17 cellular contexts compared by ENCODE assay signal in the genomic region with DNA sequence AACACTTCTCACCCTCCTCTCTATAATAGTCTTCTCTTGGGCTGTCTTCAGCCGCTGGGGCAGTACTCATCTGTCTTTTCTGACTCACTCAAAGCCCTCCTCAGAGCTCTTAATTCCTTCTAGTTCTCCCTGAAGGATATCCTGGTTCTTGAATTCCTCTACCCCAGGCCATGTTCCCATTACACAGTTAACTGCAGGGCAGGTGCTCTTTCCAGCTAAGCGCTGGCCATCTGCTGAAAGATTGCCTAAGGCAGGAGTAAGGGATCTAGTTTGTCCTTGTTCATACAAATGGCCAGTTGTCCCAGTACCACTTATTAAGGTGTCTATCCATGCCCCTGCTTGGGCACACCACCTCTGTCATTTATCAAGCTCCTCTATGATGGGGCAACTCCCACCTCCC. TPM values are rescaled to one million over a fixed set of nuclear protein-coding genes. Genes with fewer than 3 reads are reported as not detected.
A peak's percentile ranks its signal among the peaks of the same experiment; 100 is the strongest.
DNase-seq lines count a peak whose midpoint lies in the region; ATAC-seq lines count a peak whose summit lies in the region.
"Had no signal": no experiment of that assay in that cellular context is flagged by ENCODE, and none has a peak within 500 bp of the region (broad histone marks: within the 10 kb centered on the region; RNA-seq: fewer than 3 reads in every experiment).

No MANE protein-coding gene starts in this region.

- H2BK120ac ChIP-seq in trophoblast cell (ENCODE audit: insufficient read depth, low read length, poor library complexity), result no peak overlapping the region

- POLR2A ChIA-PET in CD4-positive, alpha-beta memory T cell (lab: Charles Lee; ENCODE audit: partially characterized antibody), result interaction anchor here (1.2 to 51.9 kb wide), 4 partner anchors 5 to 49 kb away, joined by 3 to 5737 read pairs (median 1003); partner anchors contain the start of genes B2M, PATL2, SPG11 and TRIM69

- H3K79me1 ChIP-seq in trophoblast cell (ENCODE audit: low read length), result no peaks in the 10 kb centered on the region

- no peak overlapping the region for H3K4me3 ChIP-seq in CD4-positive, alpha-beta memory T cell (ENCODE audit: low read length in 2 of 2)
- no peak overlapping the region for H3K4me3 ChIP-seq in trophoblast cell (ENCODE audit: low read depth, low read length)
- H3K4me3 ChIP-seq: PC-9 had no signal

- H3K9me3 Mint-ChIP-seq in T-helper 1 cell treated with Interleukin-12 subunit alpha and Interleukin-12 subunit beta and Interleukin-4 antibody, amounts not matched to agents 30 μg/mL and 1 μg/mL, for 36 hours, result no peaks in the 10 kb centered on the region
- H3K9me3 Mint-ChIP-seq in CD4-positive, alpha-beta memory T cell, result peaks cover 0 to 4% (median 1%) of the 10 kb centered on the region in 8 donors
- H3K9me3 Mint-ChIP-seq in central memory CD8-positive, alpha-beta T cell, result no peaks in the 10 kb centered on the region

- DNase-seq in T-helper 1 cell (no peak), trophoblast cell (peak; percentile 62 to 73), HK-2 (ENCODE audit: unreplicated experiment) (no peak), SKM-1 (lab: John Stamatoyannopoulos, UW; ENCODE audit: unreplicated experiment) (no peak)
- no peak for DNase-seq in CD4-positive, alpha-beta memory T cell
- no peak for DNase-seq in central memory CD8-positive, alpha-beta T cell (ENCODE audit: low spot score in 2 of 2)
- DNase-seq: 8988T, GF-D8, GOT3, KBM-7, MV-4-11, NCI-H1436, NCI-H2081, NCI-H510A treated with DMSO at 0.1 percent for 48 hours, PC-9 had no signal

- no peak overlapping the region for H3K14ac ChIP-seq in trophoblast cell (ENCODE audit: low read length)

- peaks cover 22% of the 10 kb centered on the region for H3K36me3 Mint-ChIP-seq in T-helper 1 cell treated with Interleukin-12 subunit alpha and Interleukin-12 subunit beta and Interleukin-4 antibody, amounts not matched to agents 30 μg/mL and 1 μg/mL, for 36 hours (ENCODE audit: low read depth)
- peaks cover 11 to 12% of the 10 kb centered on the region in 2 donors for H3K36me3 Mint-ChIP-seq in CD4-positive, alpha-beta memory T cell
- peaks cover 9% of the 10 kb centered on the region for H3K36me3 Mint-ChIP-seq in central memory CD8-positive, alpha-beta T cell (ENCODE audit: insufficient read depth)

- peaks cover 100% of the 10 kb centered on the region for H3K4me1 ChIP-seq in CD4-positive, alpha-beta memory T cell (ENCODE audit: insufficient read depth, low read length)
- H3K4me1 ChIP-seq in trophoblast cell (ENCODE audit: control insufficient read depth in 1 of 2, insufficient read depth in 2 of 2, low read length in 2 of 2), result peaks cover 2 to 6% of the 10 kb centered on the region in 2 experiments

- intact Hi-C loops in CD4-positive, alpha-beta memory T cell (cut with micrococcal nuclease), result no loop called here

- no peaks in the 10 kb centered on the region for H3K79me2 ChIP-seq in trophoblast cell (ENCODE audit: control insufficient read depth, insufficient read depth, low read length, poor library complexity)

- H4K12ac ChIP-seq in trophoblast cell (ENCODE audit: low read depth, low read length), result no peak overlapping the region

- H3K4me2 ChIP-seq in trophoblast cell (ENCODE audit: low read length), result no peak overlapping the region
- H3K4me2 ChIP-seq: PC-9 had no signal

- H3K18ac ChIP-seq in trophoblast cell (ENCODE audit: low read length), result no peak overlapping the region

- H3K27me3 ChIP-seq in CD4-positive, alpha-beta memory T cell (ENCODE audit: insufficient read depth, low read length), result no peaks in the 10 kb centered on the region
- no peaks in the 10 kb centered on the region for H3K27me3 ChIP-seq in trophoblast cell (ENCODE audit: insufficient read depth, low read length)

- ATAC-seq in central memory CD8-positive, alpha-beta T cell (replicated peaks; ENCODE audit: extremely low read depth, poor library complexity, severe bottlenecking), result no peak
- ATAC-seq in HG03469 (IDR thresholded peaks at IDR 0.05; ENCODE audit: unreplicated experiment), result no peak

- H3K23ac ChIP-seq in trophoblast cell (ENCODE audit: low read length), result no peak overlapping the region

- no peak overlapping the region for H3K4me3 Mint-ChIP-seq in T-helper 1 cell treated with Interleukin-12 subunit alpha and Interleukin-12 subunit beta and Interleukin-4 antibody, amounts not matched to agents 30 μg/mL and 1 μg/mL, for 36 hours
- peak overlapping the region in 3 of 8 donors; percentile 33 to 48 (median 46) for H3K4me3 Mint-ChIP-seq in CD4-positive, alpha-beta memory T cell
- peak overlapping the region; percentile 17 for H3K4me3 Mint-ChIP-seq in central memory CD8-positive, alpha-beta T cell

- H3K9me3 ChIP-seq in CD4-positive, alpha-beta memory T cell (ENCODE audit: control insufficient read depth in 1 of 2, low read length in 2 of 2), result no peaks in the 10 kb centered on the region
- H3K9me3 ChIP-seq in trophoblast cell (ENCODE audit: insufficient read depth, low read depth, low read length), result no peaks in the 10 kb centered on the region

- H2BK5ac ChIP-seq in trophoblast cell (ENCODE audit: low read depth, low read length, poor library complexity), result no peak overlapping the region

- no CpG with 5 or more reads among the region's 2 CpGs for WGBS in trophoblast cell (ENCODE audit: extremely low coverage, insufficient coverage, insufficient read length)

- no peak overlapping the region for H2BK12ac ChIP-seq in trophoblast cell (ENCODE audit: low read length)

- H3K27ac ChIP-seq in CD4-positive, alpha-beta memory T cell (ENCODE audit: low read depth, low read length), result peak overlapping the region; percentile 5
- no peak overlapping the region for H3K27ac ChIP-seq in trophoblast cell (ENCODE audit: low read depth, low read length)
- H3K27ac ChIP-seq: PC-9 had no signal

- H3K27me3 Mint-ChIP-seq in T-helper 1 cell treated with Interleukin-12 subunit alpha and Interleukin-12 subunit beta and Interleukin-4 antibody, amounts not matched to agents 30 μg/mL and 1 μg/mL, for 36 hours (ENCODE audit: low read depth), result no peaks in the 10 kb centered on the region
- no peaks in the 10 kb centered on the region for H3K27me3 Mint-ChIP-seq in CD4-positive, alpha-beta memory T cell
- H3K27me3 Mint-ChIP-seq in central memory CD8-positive, alpha-beta T cell, result no peaks in the 10 kb centered on the region

- no peak overlapping the region for H3K4ac ChIP-seq in trophoblast cell (ENCODE audit: low read depth, low read length)

- no peak overlapping the region for H4K91ac ChIP-seq in trophoblast cell (ENCODE audit: low read depth, low read length)

- CTCF ChIA-PET in CD4-positive, alpha-beta memory T cell (lab: Charles Lee; ENCODE audit: partially characterized antibody), result interaction anchor here (1.2 to 3.0 kb wide), 5 partner anchors 10 to 55 kb away, joined by 3 to 24 read pairs (median 12); partner anchors contain the start of genes B2M, PATL2 and SPG11

- no peaks in the 10 kb centered on the region for H3K36me3 ChIP-seq in CD4-positive, alpha-beta memory T cell (ENCODE audit: insufficient read depth, low read length)
- H3K36me3 ChIP-seq in trophoblast cell (ENCODE audit: control insufficient read depth in 1 of 2, insufficient read depth in 2 of 2, low read length in 2 of 2), result no peaks in the 10 kb centered on the region

- no peak overlapping the region for H3K9ac ChIP-seq in trophoblast cell (ENCODE audit: low read length)

- H3K27ac Mint-ChIP-seq in T-helper 1 cell treated with Interleukin-12 subunit alpha and Interleukin-12 subunit beta and Interleukin-4 antibody, amounts not matched to agents 30 μg/mL and 1 μg/mL, for 36 hours, result peak overlapping the region; percentile 41
- peak overlapping the region; percentile 53 to 85 (median 74) for H3K27ac Mint-ChIP-seq in CD4-positive, alpha-beta memory T cell
- no peak overlapping the region for H3K27ac Mint-ChIP-seq in central memory CD8-positive, alpha-beta T cell (ENCODE audit: low read depth)

- H2AK5ac ChIP-seq in trophoblast cell (ENCODE audit: low read length), result no peak overlapping the region

- peaks cover 71% of the 10 kb centered on the region for H3K4me1 Mint-ChIP-seq in T-helper 1 cell treated with Interleukin-12 subunit alpha and Interleukin-12 subunit beta and Interleukin-4 antibody, amounts not matched to agents 30 μg/mL and 1 μg/mL, for 36 hours (ENCODE audit: low read depth)
- H3K4me1 Mint-ChIP-seq in CD4-positive, alpha-beta memory T cell, result peaks cover 68 to 96% (median 89%) of the 10 kb centered on the region in 4 donors
- peaks cover 68% of the 10 kb centered on the region for H3K4me1 Mint-ChIP-seq in central memory CD8-positive, alpha-beta T cell

- no peak overlapping the region for H2AFZ ChIP-seq in trophoblast cell (ENCODE audit: insufficient read depth, low read length, poor library complexity)
- H2AFZ ChIP-seq: PC-9 had no signal

- no peak overlapping the region for H4K8ac ChIP-seq in trophoblast cell (ENCODE audit: low read depth, low read length)

RNA-seq across cellular contexts. Expression of gene SPG11, which starts 10.2 kb away (rescaled TPM):
- 100 to 1,000 TPM; 112 to 121 TPM for total RNA-seq in CD4-positive, alpha-beta memory T cell
- 10 to 100 TPM; 12.2 to 26.8 TPM for polyA plus RNA-seq in CD4-positive, alpha-beta memory T cell
- 13.9 and 16.3 TPM in 2 replicates for polyA plus RNA-seq in trophoblast cell (2013)

RNA-seq across cellular contexts. Expression of gene PATL2, which starts 37.5 kb away (rescaled TPM):
- 10 to 100 TPM; 62.1 to 62.8 TPM for total RNA-seq in CD4-positive, alpha-beta memory T cell
- polyA plus RNA-seq in CD4-positive, alpha-beta memory T cell, result 1 to 10 TPM; 5.7 to 7.5 TPM
- 0.05 and 0.06 TPM in 2 replicates for polyA plus RNA-seq in trophoblast cell (2013)

RNA-seq across cellular contexts. Expression of gene B2M, which starts 37.7 kb away (rescaled TPM):
- total RNA-seq in CD4-positive, alpha-beta memory T cell, result 1,000 to 10,000 TPM; 7,421 to 7,929 TPM
- over 10,000 TPM; 34,708 to 62,423 TPM for polyA plus RNA-seq in CD4-positive, alpha-beta memory T cell
- polyA plus RNA-seq in trophoblast cell (2013), result 196 and 199 TPM in 2 replicates

Comparison
In these comparisons a context has a peak if more than half of its experiments do, and no peak if none do; other contexts are left out.
1. DNase-seq: peak in trophoblast cell (2 of 2); none in T-helper 1 cell (0 of 5), CD4-positive, alpha-beta memory T cell (0 of 5), central memory CD8-positive, alpha-beta T cell (0 of 2), HK-2 (single experiment) and SKM-1 (single experiment).